ENCODE assay signal across 8 cellular contexts in genomic region chr5:90940227-90940995, GRCh38.
DNase-seq lines count a peak whose midpoint lies in the region; ATAC-seq lines count a peak whose summit lies in the region.

No MANE protein-coding gene starts in this region.

- H3K4me3 Mint-ChIP-seq in activated naive CD4-positive, alpha-beta T cell treated with anti-CD3 and anti-CD28 coated beads, Interleukin-2, amount 50 U/mL, for 24 hours = no peak overlapping the region
- no peak overlapping the region for H3K4me3 Mint-ChIP-seq in stimulated activated naive CD8-positive, alpha-beta T cell treated with anti-CD3 and anti-CD28 coated beads, Interleukin-15, Interleukin-2, amounts not matched to agents 100 ng/mL and 50 ng/mL, for 24 hours

- H3K9me3 Mint-ChIP-seq in activated naive CD4-positive, alpha-beta T cell treated with anti-CD3 and anti-CD28 coated beads, Interleukin-2, amount 50 U/mL, for 24 hours = no peaks in the 10 kb centered on the region
- H3K9me3 Mint-ChIP-seq in stimulated activated naive CD8-positive, alpha-beta T cell treated with anti-CD3 and anti-CD28 coated beads, Interleukin-15, Interleukin-2, amounts not matched to agents 100 ng/mL and 50 ng/mL, for 24 hours = no peaks in the 10 kb centered on the region

- H3K27ac Mint-ChIP-seq in activated naive CD4-positive, alpha-beta T cell treated with anti-CD3 and anti-CD28 coated beads, Interleukin-2, amount 50 U/mL, for 24 hours = peak overlapping the region; percentile 67
- peak overlapping the region; percentile 59 for H3K27ac Mint-ChIP-seq in stimulated activated naive CD8-positive, alpha-beta T cell treated with anti-CD3 and anti-CD28 coated beads, Interleukin-15, Interleukin-2, amounts not matched to agents 100 ng/mL and 50 ng/mL, for 24 hours

- no peaks in the 10 kb centered on the region for H3K27me3 Mint-ChIP-seq in activated naive CD4-positive, alpha-beta T cell treated with anti-CD3 and anti-CD28 coated beads, Interleukin-2, amount 50 U/mL, for 24 hours
- no peaks in the 10 kb centered on the region for H3K27me3 Mint-ChIP-seq in stimulated activated naive CD8-positive, alpha-beta T cell treated with anti-CD3 and anti-CD28 coated beads, Interleukin-15, Interleukin-2, amounts not matched to agents 100 ng/mL and 50 ng/mL, for 24 hours

- DNase-seq in A172 (ENCODE audit: low spot score) = peak; percentile 58
- peak; percentile 19 for DNase-seq in NCI-H2081 treated with DMSO at 0.1 percent for 48 hours (lab: John Stamatoyannopoulos, UW)
- DNase-seq in left kidney (ENCODE audit: low read depth, low spot score) = peak; percentile 94
- no peak for DNase-seq in epidermal melanocyte (ENCODE audit: insufficient read length, low spot score)

- peaks cover 12% of the 10 kb centered on the region for H3K4me1 Mint-ChIP-seq in activated naive CD4-positive, alpha-beta T cell treated with anti-CD3 and anti-CD28 coated beads, Interleukin-2, amount 50 U/mL, for 24 hours
- H3K4me1 Mint-ChIP-seq in stimulated activated naive CD8-positive, alpha-beta T cell treated with anti-CD3 and anti-CD28 coated beads, Interleukin-15, Interleukin-2, amounts not matched to agents 100 ng/mL and 50 ng/mL, for 24 hours (ENCODE audit: low read depth) = peaks cover 21% of the 10 kb centered on the region

- H3K36me3 Mint-ChIP-seq in activated naive CD4-positive, alpha-beta T cell treated with anti-CD3 and anti-CD28 coated beads, Interleukin-2, amount 50 U/mL, for 24 hours = no peaks in the 10 kb centered on the region
- H3K36me3 Mint-ChIP-seq in stimulated activated naive CD8-positive, alpha-beta T cell treated with anti-CD3 and anti-CD28 coated beads, Interleukin-15, Interleukin-2, amounts not matched to agents 100 ng/mL and 50 ng/mL, for 24 hours (ENCODE audit: low read depth) = no peaks in the 10 kb centered on the region

- peak; percentile 100 for ATAC-seq in GM18520 (IDR thresholded peaks at IDR 0.05; ENCODE audit: unreplicated experiment)
- peak; percentile 100 for ATAC-seq in HG02884 (IDR thresholded peaks at IDR 0.05; ENCODE audit: unreplicated experiment)
